Comparison of ENCODE assay signal across 1 cellular context in genomic region chr12:67754933-67755697, GRCh38.
TF ChIP-seq lines count a peak whose summit lies in the region.

No MANE protein-coding gene starts in this region.

TF ChIP-seq in GM23338, 12 proteins besides CTCF, POLR2A, EP300 and RAD21 (continued from another document):
- TF ChIP-seq ZNF462 (CRISPR knock-in tag; IDR thresholded peaks at IDR 0.05) (no peak), CREB1 (CRISPR knock-in tag; IDR thresholded peaks at IDR 0.05; ENCODE audit: low read depth) (no peak)
